Comparison of ENCODE assay signal across 8 cellular contexts in the genomic region with DNA sequence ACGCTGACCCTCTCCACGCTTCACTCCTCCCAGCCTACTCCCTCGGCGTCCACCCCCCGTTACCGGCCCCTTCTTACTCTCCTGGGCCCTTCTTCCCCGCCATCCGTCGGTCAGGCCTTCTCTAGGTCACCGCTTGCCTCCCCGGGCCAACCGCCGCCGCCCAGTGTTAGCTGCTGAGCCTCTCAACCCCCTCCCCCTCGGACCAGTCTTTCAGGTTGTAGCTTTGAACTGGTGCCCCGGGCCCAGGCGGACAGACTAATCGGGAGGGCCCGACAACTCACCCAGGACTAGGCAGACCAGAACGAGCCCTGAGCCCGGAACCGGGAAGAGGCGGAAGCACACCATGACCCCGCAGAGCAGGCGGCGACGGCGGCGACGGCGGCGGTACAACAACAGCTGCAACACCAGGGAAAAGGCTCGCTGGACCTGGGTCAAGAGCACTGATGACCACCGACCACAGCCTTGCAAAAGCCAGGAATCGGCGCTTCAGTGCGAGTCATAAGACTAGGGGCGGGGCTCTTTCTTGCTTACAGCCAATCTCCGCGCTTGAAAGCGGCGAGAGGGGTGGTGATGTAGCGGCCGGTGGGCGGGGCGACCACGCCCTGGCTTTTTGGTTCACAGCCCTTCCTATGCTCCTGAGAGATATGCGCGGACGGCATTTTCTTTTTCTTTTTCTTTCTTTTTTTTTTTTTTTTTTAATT. TPM values are rescaled to one million over a fixed set of nuclear protein-coding genes. Genes with fewer than 3 reads are reported as not detected.
DNase-seq lines count a peak whose midpoint lies in the region; ATAC-seq and TF ChIP-seq lines count a peak whose summit lies in the region.

A gene (minus strand): TSS at position 472 of the 701 bp plus-strand sequence. CDS start 127 bp downstream, at position 345.

- H3K27me3 ChIP-seq in CD4-positive, alpha-beta T cell (ENCODE audit: control insufficient read depth, insufficient read depth, low read length) = no peaks in the 10 kb centered on the region
- no peaks in the 10 kb centered on the region for H3K27me3 ChIP-seq in right lobe of liver

- no peaks in the 10 kb centered on the region for H3K9me3 Mint-ChIP-seq in CD4-positive, alpha-beta T cell
- H3K9me3 Mint-ChIP-seq in activated CD4-positive, alpha-beta memory T cell treated with anti-CD3 and anti-CD28 coated beads for 36 hours = no peaks in the 10 kb centered on the region

- 27% methylated on average over 21 of the region's 50 CpGs for WGBS in right lobe of liver (ENCODE audit: insufficient coverage, low coverage, low lambda C conversion rate, missing lambda C conversion rate)

- peak within 1 kb of the TSS; percentile 59 for H3K27ac ChIP-seq in CD4-positive, alpha-beta T cell (ENCODE audit: low read depth, low read length)
- H3K27ac ChIP-seq in right lobe of liver = peak within 1 kb of the TSS; percentile 79 to 96 (median 90)

- peaks cover 39% of the 10 kb centered on the region for H3K4me1 Mint-ChIP-seq in CD4-positive, alpha-beta T cell (ENCODE audit: low read depth)
- peaks cover 16% of the 10 kb centered on the region for H3K4me1 Mint-ChIP-seq in activated CD4-positive, alpha-beta memory T cell treated with anti-CD3 and anti-CD28 coated beads for 36 hours (ENCODE audit: low read depth)

- intact Hi-C loops in CD4-positive, alpha-beta T cell (cut with DNase I, micrococcal nuclease) = loop anchor here in 1 of 2 experiments (2.0 to 5.0 kb wide), 2 partner anchors 16 to 222 kb away; no protein-coding TSS in a partner anchor
- intact Hi-C loops in activated CD4-positive, alpha-beta memory T cell treated with anti-CD3 and anti-CD28 coated beads for 36 hours (cut with micrococcal nuclease) = loop anchor here (1.0 to 5.0 kb wide), 4 partner anchors 12 to 217 kb away; a partner anchor contains a TSS
- intact Hi-C loops in right lobe of liver (cut with DNase I) = no loop called here

- peaks cover 0 to 12% (median 0%) of the 10 kb centered on the region in 4 donors for H3K4me1 ChIP-seq in right lobe of liver

- peak within 1 kb of the TSS; percentile 93 for H3K4me3 Mint-ChIP-seq in CD4-positive, alpha-beta T cell
- H3K4me3 Mint-ChIP-seq in activated CD4-positive, alpha-beta memory T cell treated with anti-CD3 and anti-CD28 coated beads for 36 hours = peak within 1 kb of the TSS; percentile 82

- H3K27ac Mint-ChIP-seq in CD4-positive, alpha-beta T cell = peak within 1 kb of the TSS; percentile 88
- H3K27ac Mint-ChIP-seq in activated CD4-positive, alpha-beta memory T cell treated with anti-CD3 and anti-CD28 coated beads for 36 hours = peak within 1 kb of the TSS; percentile 83

- no peaks in the 10 kb centered on the region for H3K36me3 ChIP-seq in right lobe of liver

- H3K4me3 ChIP-seq in right lobe of liver = peak within 1 kb of the TSS; percentile 48 to 60 (median 57)

- H3K9me3 ChIP-seq in CD4-positive, alpha-beta T cell (ENCODE audit: control insufficient read depth, low read length) = no peaks in the 10 kb centered on the region
- H3K9me3 ChIP-seq in right lobe of liver = no peaks in the 10 kb centered on the region

- POLR2A ChIA-PET in CD4-positive, alpha-beta T cell (lab: Charles Lee) = interaction anchor here (1.4 to 1.8 kb wide), 4 partner anchors 10 to 49 kb away, joined by 3 to 8 read pairs (median 7); no protein-coding TSS in a partner anchor
- POLR2A ChIA-PET in activated CD4-positive, alpha-beta memory T cell treated with anti-CD3 and anti-CD28 coated beads for 36 hours (lab: Charles Lee) = interaction anchor here (1.2 kb wide), 1 partner anchor 17 kb away, joined by 4 read pairs; no protein-coding TSS in a partner anchor

- TF ChIP-seq CTCF in CD4-positive, alpha-beta T cell (IDR thresholded peaks at IDR 0.05) = no peak
- TF ChIP-seq CTCF in right lobe of liver (IDR thresholded peaks at IDR 0.05) = no peak

- TF ChIP-seq POLR2A in right lobe of liver (IDR thresholded peaks at IDR 0.05) = peak; percentile 84

- CTCF ChIA-PET in CD4-positive, alpha-beta T cell (lab: Charles Lee) = interaction anchor here (0.6 to 2.0 kb wide), 3 partner anchors 17 to 1859 kb away, joined by 3 to 5 read pairs (median 3); no protein-coding TSS in a partner anchor
- CTCF ChIA-PET in activated CD4-positive, alpha-beta memory T cell treated with anti-CD3 and anti-CD28 coated beads for 36 hours (lab: Charles Lee) = interaction anchor here (0.8 kb wide), 1 partner anchor 218 kb away, joined by 3 read pairs; a partner anchor contains a TSS

- no peaks in the 10 kb centered on the region for H3K27me3 Mint-ChIP-seq in CD4-positive, alpha-beta T cell
- H3K27me3 Mint-ChIP-seq in activated CD4-positive, alpha-beta memory T cell treated with anti-CD3 and anti-CD28 coated beads for 36 hours = no peaks in the 10 kb centered on the region

- H3K36me3 Mint-ChIP-seq in CD4-positive, alpha-beta T cell (ENCODE audit: low read depth) = peaks cover 11% of the 10 kb centered on the region
- no peaks in the 10 kb centered on the region for H3K36me3 Mint-ChIP-seq in activated CD4-positive, alpha-beta memory T cell treated with anti-CD3 and anti-CD28 coated beads for 36 hours

- peak; percentile 61 to 77 (median 70) for DNase-seq in CD4-positive, alpha-beta T cell
- DNase-seq in HK-2 (ENCODE audit: unreplicated experiment) (peak; percentile 87), NCI-H82 treated with DMSO at 0.1 percent for 48 hours (lab: John Stamatoyannopoulos, UW; ENCODE audit: unreplicated experiment) (peak; percentile 67), dermis microvascular lymphatic vessel endothelial cell (ENCODE audit: low read depth in 2 of 2) (peak; percentile 65 to 86), right lobe of liver (peak; percentile 88 to 91 (median 90))
- DNase-seq in activated CD4-positive, alpha-beta memory T cell treated with anti-CD3 and anti-CD28 coated beads for 36 hours = peak; percentile 90
- DNase-seq in stimulated activated CD4-positive, alpha-beta T cell treated with anti-CD3 and anti-CD28 coated beads, Interleukin-4, amount 100 ng/mL, for 24 hours = peak; percentile 83

- ATAC-seq in CD4-positive, alpha-beta T cell (ENCODE audit: poor library complexity) = peak; percentile 96
- ATAC-seq in GM19455 (IDR thresholded peaks at IDR 0.05; ENCODE audit: unreplicated experiment) = peak; percentile 92
- ATAC-seq in right lobe of liver = peak; percentile 90 to 95 (median 92)

RNA-seq across cellular contexts. Expression of the gene that starts here (rescaled TPM):
- total RNA-seq in CD4-positive, alpha-beta T cell = 10 to 100 TPM; 13.4 to 15.4 TPM
- total RNA-seq in activated CD4-positive, alpha-beta memory T cell treated with anti-CD3 and anti-CD28 coated beads for 36 hours = 10 to 100 TPM; 38.5 to 38.7 TPM
- total RNA-seq in dermis microvascular lymphatic vessel endothelial cell (85.9 and 147 TPM in 2 replicates), right lobe of liver (100 to 1,000 TPM in 5 of 6 experiments, 10 to 100 TPM in 1; 86.3 to 235 (median 183) TPM)

Comparison
In these comparisons a context has a peak if more than half of its experiments do, and no peak if none do; other contexts are left out.
1. Peak in every context shown above with its lines: DNase-seq, ATAC-seq, H3K4me3 ChIP-seq and H3K27ac ChIP-seq.